ENCODE assay signal across 9 cellular contexts in genomic region chr5:37248387-37248969, GRCh38. TPM values are rescaled to one million over a fixed set of nuclear protein-coding genes. Genes with fewer than 3 reads are reported as not detected.
DNase-seq lines count a peak whose midpoint lies in the region; ATAC-seq and TF ChIP-seq lines count a peak whose summit lies in the region.
"Had no signal": no experiment of that assay in that cellular context is flagged by ENCODE, and none has a peak within 500 bp of the region (broad histone marks: within the 10 kb centered on the region; RNA-seq: fewer than 3 reads in every experiment).

No MANE protein-coding gene starts in this region.

- peaks cover 13% of the 10 kb centered on the region for H3K4me1 Mint-ChIP-seq in activated CD8-positive, alpha-beta T cell treated with anti-CD3 and anti-CD28 coated beads for 36 hours (ENCODE audit: low read depth)

- no peaks in the 10 kb centered on the region for H3K36me3 Mint-ChIP-seq in activated CD8-positive, alpha-beta T cell treated with anti-CD3 and anti-CD28 coated beads for 36 hours (ENCODE audit: low read depth)

- intact Hi-C loops in activated CD8-positive, alpha-beta T cell treated with anti-CD3 and anti-CD28 coated beads for 36 hours (cut with micrococcal nuclease), result no loop called here
- intact Hi-C loops in spleen (cut with DNase I; ENCODE audit: low total_unique reads), result no loop called here

- no peak for DNase-seq in AG04449 (ENCODE audit: low read depth, low spot score)
- DNase-seq in HAP-1 (ENCODE audit: low spot score in 2 of 2), result peak in 1 of 2 experiments; percentile 35
- DNase-seq in activated CD8-positive, alpha-beta T cell treated with anti-CD3 and anti-CD28 coated beads for 36 hours, result peak; percentile 30
- no peak for DNase-seq in spleen
- no peak for DNase-seq in stimulated activated CD4-positive, alpha-beta T cell treated with anti-CD3 and anti-CD28 coated beads, Interleukin-2, amount 100 ng/mL, for 48 hours
- DNase-seq in 8988T, result no peak

- TF ChIP-seq POLR2A in spleen (IDR thresholded peaks at IDR 0.05), result no peak

- POLR2A ChIA-PET in AG04449 (lab: Yijun Ruan, JAX), result no interaction called here
- POLR2A ChIA-PET in activated CD8-positive, alpha-beta T cell treated with anti-CD3 and anti-CD28 coated beads for 36 hours (lab: Charles Lee), result interaction anchor here (0.9 to 1.2 kb wide), 2 partner anchors 8 to 137 kb away, joined by 3 read pairs; no protein-coding TSS in a partner anchor

- peak overlapping the region; percentile 77 for H3K4me3 Mint-ChIP-seq in activated CD8-positive, alpha-beta T cell treated with anti-CD3 and anti-CD28 coated beads for 36 hours

- in situ Hi-C loops in HAP-1 (cut with MboI; ENCODE audit: low sequenced_read_pairs), result no loop called here

- CTCF ChIA-PET in AG04449 (lab: Yijun Ruan, JAX), result interaction anchor here (1.1 kb wide), 1 partner anchor 10 kb away, joined by 5 read pairs; no protein-coding TSS in a partner anchor
- CTCF ChIA-PET in activated CD8-positive, alpha-beta T cell treated with anti-CD3 and anti-CD28 coated beads for 36 hours (lab: Charles Lee), result interaction anchor here (0.9 to 1.2 kb wide), 2 partner anchors 11 to 475 kb away, joined by 3 read pairs; no protein-coding TSS in a partner anchor

- H3K27me3 ChIP-seq in HAP-1 (ENCODE audit: low read depth) (no peaks in the 10 kb centered on the region), spleen (replicated peaks in 1 of 7) (no peaks in the 10 kb centered on the region)

- H3K4me3 ChIP-seq in AG04449 (ENCODE audit: low read depth, low read length) (peak overlapping the region; percentile 83), HAP-1 (peak overlapping the region; percentile 82), iPS-11a (ENCODE audit: low read depth, low read length) (peak overlapping the region; percentile 66), spleen (peak overlapping the region; percentile 59 to 92 (median 69))
- H3K4me3 ChIP-seq: K562 had no signal

- H3K4me1 ChIP-seq in HAP-1 (peaks cover 4% of the 10 kb centered on the region), spleen (peaks cover 8 to 43% (median 27%) of the 10 kb centered on the region in 6 donors)

- H3K9me3 ChIP-seq in HAP-1 (no peaks in the 10 kb centered on the region), spleen (peaks cover 0 to under 1% (median 0%) of the 10 kb centered on the region in 8 donors)

- no peaks in the 10 kb centered on the region for H3K27me3 Mint-ChIP-seq in activated CD8-positive, alpha-beta T cell treated with anti-CD3 and anti-CD28 coated beads for 36 hours

- TF ChIP-seq CTCF in AG04449 (IDR thresholded peaks at IDR 0.05; ENCODE audit: insufficient read depth, low read length, missing control alignments), result no peak
- TF ChIP-seq CTCF in activated CD8-positive, alpha-beta T cell treated with anti-CD3 and anti-CD28 coated beads for 36 hours (IDR thresholded peaks at IDR 0.05), result no peak
- no peak for TF ChIP-seq CTCF in spleen (IDR thresholded peaks at IDR 0.05 in 8 of 11, conservative IDR thresholded peaks at IDR 0.05 in 3 of 11)

- WGBS in spleen, 5 donors, result 12 to 16% (median 14%) methylated on average over 20 of the region's 20 CpGs

- H3K27ac ChIP-seq in spleen, result peak overlapping the region; percentile 77 to 93 (median 85)

- no peaks in the 10 kb centered on the region; the same call in 1 of the 2 replicates for H3K36me3 ChIP-seq in HAP-1 (replicated peaks)
- H3K36me3 ChIP-seq in spleen, result peaks cover 0 to 4% (median 0%) of the 10 kb centered on the region in 6 donors

- H3K9me3 Mint-ChIP-seq in activated CD8-positive, alpha-beta T cell treated with anti-CD3 and anti-CD28 coated beads for 36 hours, result no peaks in the 10 kb centered on the region

- H3K27ac Mint-ChIP-seq in activated CD8-positive, alpha-beta T cell treated with anti-CD3 and anti-CD28 coated beads for 36 hours, result peak overlapping the region; percentile 63

- ATAC-seq in activated CD8-positive, alpha-beta T cell treated with anti-CD3 and anti-CD28 coated beads for 36 hours, result no peak
- no peak for ATAC-seq in GM21381 (IDR thresholded peaks at IDR 0.05; ENCODE audit: unreplicated experiment)

RNA-seq across cellular contexts. Expression of gene CPLANE1, which starts 0.7 kb away (rescaled TPM):
- total RNA-seq in activated CD8-positive, alpha-beta T cell treated with anti-CD3 and anti-CD28 coated beads for 36 hours, result 1 to 10 TPM; 4.8 to 4.9 TPM
- 10 to 100 TPM; 13.9 to 31.7 (median 22.6) TPM for total RNA-seq in spleen
- 1 to 10 TPM; 1.2 to 2.0 (median 1.6) TPM for polyA plus RNA-seq in spleen
